8 cellular contexts compared by ENCODE assay signal in the genomic region with DNA sequence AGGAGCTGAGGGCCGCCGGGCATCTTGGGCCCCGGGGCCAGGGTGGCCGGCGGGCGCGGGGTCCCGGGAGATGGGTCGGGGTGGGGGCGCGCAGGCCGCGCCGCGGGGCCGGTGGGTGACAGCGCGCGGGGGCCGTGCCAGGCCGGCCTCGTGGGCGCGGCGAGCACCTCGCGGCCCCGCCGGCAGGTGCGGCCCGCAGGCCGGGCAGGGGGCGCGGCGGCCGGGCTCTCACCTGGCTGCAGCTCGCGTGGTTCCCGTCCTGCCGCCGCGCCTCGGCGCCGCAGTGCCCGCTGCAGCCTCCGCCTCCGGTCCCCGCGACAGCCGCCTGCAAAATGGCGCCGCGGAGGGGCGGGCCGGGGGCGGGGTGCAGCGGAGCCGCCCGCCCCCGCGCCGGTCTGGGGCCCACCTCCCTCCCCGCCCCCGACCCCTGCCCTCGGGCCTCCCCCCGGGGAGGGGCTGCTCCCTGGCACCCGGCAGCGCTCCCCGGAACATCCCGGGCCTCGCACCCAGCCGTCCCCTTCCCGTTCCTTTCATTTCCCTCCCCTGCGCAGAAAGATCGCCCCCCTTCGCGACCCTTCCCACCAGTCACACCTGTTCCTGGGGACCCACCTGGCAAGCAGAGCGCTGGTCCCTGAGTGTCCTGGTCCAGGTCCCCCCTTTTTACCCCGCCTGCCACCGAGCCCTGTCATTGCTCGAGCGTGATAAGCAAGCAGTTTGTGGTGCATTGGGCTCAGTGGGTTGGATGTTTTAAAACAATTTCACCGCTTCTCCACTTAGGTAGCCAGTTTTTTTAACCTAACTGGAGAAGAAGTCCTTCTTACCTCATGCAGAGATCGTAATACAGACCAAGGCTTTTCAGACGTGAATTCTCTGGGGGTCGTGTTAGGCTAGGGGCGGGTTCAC. TPM values are rescaled to one million over a fixed set of nuclear protein-coding genes. Genes with fewer than 3 reads are reported as not detected.
DNase-seq lines count a peak whose midpoint lies in the region; ATAC-seq and TF ChIP-seq lines count a peak whose summit lies in the region.

SLC23A2 (minus strand) TSS at position 337 of the 903 bp plus-strand sequence. CDS start 68,948 bp downstream, outside the sequence.

- peaks cover 6% of the 10 kb centered on the region for H3K36me3 Mint-ChIP-seq in activated naive CD8-positive, alpha-beta T cell treated with anti-CD3 and anti-CD28 coated beads, Interleukin-2, amount 50 U/mL, for 24 hours (ENCODE audit: low read depth)

- ATAC-seq in HG03139 (IDR thresholded peaks at IDR 0.05; ENCODE audit: unreplicated experiment) (peak; percentile 48), psoas muscle (peak; percentile 57 to 76 (median 66))
- ATAC-seq in activated naive CD8-positive, alpha-beta T cell treated with anti-CD3 and anti-CD28 coated beads, Interleukin-2, amount 50 U/mL, for 24 hours = peak; percentile 66

- CTCF ChIA-PET in SK-N-SH (lab: Yijun Ruan, JAX) = no interaction called here

- peak within 1 kb of the TSS; percentile 88 for H3K4me3 Mint-ChIP-seq in activated naive CD8-positive, alpha-beta T cell treated with anti-CD3 and anti-CD28 coated beads, Interleukin-2, amount 50 U/mL, for 24 hours

- H4K20me1 ChIP-seq in SK-N-SH (ENCODE audit: insufficient read depth) = no peaks in the 10 kb centered on the region

- peak within 1 kb of the TSS; percentile 99 for H3K4me2 ChIP-seq in SK-N-SH

- WGBS in SK-N-SH (ENCODE audit: low lambda C conversion rate) = 6% methylated on average over 34 of the region's 88 CpGs
- WGBS in psoas muscle, 3 donors = 1 to 5% (median 2%) methylated on average over 27 to 88 of the region's 88 CpGs

- H3K4me3 ChIP-seq in GM08714 (ENCODE audit: low read length) (peak within 1 kb of the TSS; percentile 75), SK-N-SH (ENCODE audit: low read depth in 2 of 2, low read length in 1 of 2) (peak within 1 kb of the TSS; percentile 70 to 80), left ventricle myocardium inferior (peak within 1 kb of the TSS; percentile 81), psoas muscle (peak within 1 kb of the TSS; percentile 90), vagina (peak within 1 kb of the TSS; percentile 67)

- POLR2A ChIA-PET in SK-N-SH (lab: Yijun Ruan, JAX) = no interaction called here

- H3K9me3 ChIP-seq in SK-N-SH = no peaks in the 10 kb centered on the region
- H3K9me3 ChIP-seq in left ventricle myocardium inferior (replicated peaks) = no peaks in the 10 kb centered on the region
- H3K9me3 ChIP-seq in psoas muscle = no peaks in the 10 kb centered on the region
- no peaks in the 10 kb centered on the region for H3K9me3 ChIP-seq in vagina

- intact Hi-C loops in left ventricle myocardium inferior (cut with micrococcal nuclease) = no loop called here
- intact Hi-C loops in psoas muscle (cut with DNase I) = no loop called here
- intact Hi-C loops in vagina (cut with DNase I) = no loop called here

- TF ChIP-seq EP300 in SK-N-SH (IDR thresholded peaks at IDR 0.05; ENCODE audit: borderline replicate concordance in 1 of 2, low read depth in 1 of 2, low read length in 1 of 2) = no peak

- peak within 1 kb of the TSS; percentile 70 for H3K27ac Mint-ChIP-seq in activated naive CD8-positive, alpha-beta T cell treated with anti-CD3 and anti-CD28 coated beads, Interleukin-2, amount 50 U/mL, for 24 hours

- H3K27me3 ChIP-seq in SK-N-SH (ENCODE audit: insufficient read depth) (no peaks in the 10 kb centered on the region), left ventricle myocardium inferior (ENCODE audit: low read depth) (no peaks in the 10 kb centered on the region), psoas muscle (ENCODE audit: insufficient read depth in 3 of 3, low read length in 2 of 3) (no peaks in the 10 kb centered on the region), vagina (no peaks in the 10 kb centered on the region)

- H3K4me1 ChIP-seq in SK-N-SH (ENCODE audit: control insufficient read depth in 1 of 2, insufficient read depth in 2 of 2, low read depth in 1 of 2, low read length in 1 of 2) (peaks cover 0 to 18% of the 10 kb centered on the region in 2 experiments; a peak in 2 of 4 replicates), left ventricle myocardium inferior (peaks cover 18% of the 10 kb centered on the region), psoas muscle (peaks cover 5% of the 10 kb centered on the region), vagina (peaks cover 16% of the 10 kb centered on the region)

- H3F3A ChIP-seq in SK-N-SH (replicated peaks; ENCODE audit: insufficient read depth) = no peaks in the 10 kb centered on the region

- H3K79me2 ChIP-seq in SK-N-SH (ENCODE audit: insufficient read depth) = peaks cover 38% of the 10 kb centered on the region

- TF ChIP-seq CTCF in SK-N-SH (IDR thresholded peaks at IDR 0.05) (no peak), left ventricle myocardium inferior (IDR thresholded peaks at IDR 0.05; ENCODE audit: borderline replicate concordance) (no peak), psoas muscle (IDR thresholded peaks at IDR 0.05) (no peak), vagina (IDR thresholded peaks at IDR 0.05) (no peak)

- H3K4me1 Mint-ChIP-seq in activated naive CD8-positive, alpha-beta T cell treated with anti-CD3 and anti-CD28 coated beads, Interleukin-2, amount 50 U/mL, for 24 hours = peaks cover 39% of the 10 kb centered on the region

- H2AFZ ChIP-seq in SK-N-SH (ENCODE audit: low read depth) = peak within 1 kb of the TSS; percentile 100

- H3K9me3 Mint-ChIP-seq in activated naive CD8-positive, alpha-beta T cell treated with anti-CD3 and anti-CD28 coated beads, Interleukin-2, amount 50 U/mL, for 24 hours = no peaks in the 10 kb centered on the region

- DNase-seq in SK-N-SH = peak; percentile 94
- peak; percentile 52 for DNase-seq in activated naive CD8-positive, alpha-beta T cell treated with anti-CD3 and anti-CD28 coated beads, Interleukin-2, amount 50 U/mL, for 24 hours
- DNase-seq in left ventricle myocardium inferior = peak; percentile 57
- peak; percentile 46 to 56 for DNase-seq in psoas muscle
- no peak for DNase-seq in vagina (ENCODE audit: extremely low spot score in 2 of 2)
- no peak for DNase-seq in foreskin melanocyte

- H3K27ac ChIP-seq in SK-N-SH (ENCODE audit: low read depth in 2 of 2, low read length in 1 of 2) (no peak within 1 kb of the TSS; a peak in 1 of 4 replicates), left ventricle myocardium inferior (replicated peaks) (no peak within 1 kb of the TSS), psoas muscle (peak within 1 kb of the TSS; percentile 2), vagina (peak within 1 kb of the TSS; percentile 24)

- no peak for TF ChIP-seq POLR2A in vagina (IDR thresholded peaks at IDR 0.05)

- H3K36me3 ChIP-seq in SK-N-SH (replicated peaks in 1 of 2; ENCODE audit: control insufficient read depth in 1 of 2, insufficient read depth in 2 of 2, low read length in 1 of 2) (no peaks in the 10 kb centered on the region), left ventricle myocardium inferior (no peaks in the 10 kb centered on the region), psoas muscle (ENCODE audit: insufficient read depth in 1 of 2, low read depth in 1 of 2) (no peaks in the 10 kb centered on the region), vagina (no peaks in the 10 kb centered on the region)

- H3K9me2 ChIP-seq in SK-N-SH = no peaks in the 10 kb centered on the region

- peaks cover 2% of the 10 kb centered on the region for H3K27me3 Mint-ChIP-seq in activated naive CD8-positive, alpha-beta T cell treated with anti-CD3 and anti-CD28 coated beads, Interleukin-2, amount 50 U/mL, for 24 hours

- peak within 1 kb of the TSS; percentile 62 for H3K9ac ChIP-seq in SK-N-SH

- no peak for TF ChIP-seq RAD21 in SK-N-SH (IDR thresholded peaks at IDR 0.05; ENCODE audit: low read length)

TF ChIP-seq in SK-N-SH, 30 proteins besides CTCF, POLR2A, EP300 and RAD21:
- TF ChIP-seq NFIC (IDR thresholded peaks at IDR 0.05; ENCODE audit: borderline replicate concordance) (no peak), MAX (IDR thresholded peaks at IDR 0.05; ENCODE audit: low read depth) (no peak), EZH2phosphoT487 (IDR thresholded peaks at IDR 0.05; ENCODE audit: borderline replicate concordance, low read depth) (no peak), YY1 (IDR thresholded peaks at IDR 0.05; ENCODE audit: low read depth) (peak; percentile 61; the same call in 1 of the 2 replicates)

RNA-seq across cellular contexts. Expression of gene SLC23A2, which starts in this region (rescaled TPM):
- 14.0 and 14.2 TPM in 2 replicates for polyA plus RNA-seq in SK-N-SH (2012; rRNA removed)
- polyA plus RNA-seq in SK-N-SH (2012; cell fraction: cytosol; rRNA removed) = 11.1 and 13.5 TPM in 2 replicates
- 21.5 and 25.3 TPM in 2 replicates for polyA plus RNA-seq in SK-N-SH (2012; cell fraction: nucleus; rRNA removed)
- total RNA-seq in left ventricle myocardium inferior = 6.3 TPM
- total RNA-seq in psoas muscle = 1 to 10 TPM; 3.4 to 4.9 (median 4.2) TPM
- polyA plus RNA-seq in psoas muscle = 1 to 10 TPM in 2 of 3 donors, under 1 TPM in 1; 0.87 to 1.4 (median 1.2) TPM
- 14.7 TPM for total RNA-seq in vagina

Comparison
In these comparisons a context has a peak if more than half of its experiments do, and no peak if none do; other contexts are left out.
1. DNase-seq: peak in SK-N-SH (single experiment), activated naive CD8-positive, alpha-beta T cell treated with anti-CD3 and anti-CD28 coated beads, Interleukin-2, amount 50 U/mL, for 24 hours (single experiment), left ventricle myocardium inferior (single experiment) and psoas muscle (2 of 2); none in vagina (0 of 2) and foreskin melanocyte (single experiment).
2. H3K27ac ChIP-seq: peak in psoas muscle (single experiment) and vagina (single experiment); none in SK-N-SH (0 of 2) and left ventricle myocardium inferior (single experiment).
3. Peak in every context shown above with its lines, with median percentiles within 50 percentile points of each other: H3K4me3 ChIP-seq and ATAC-seq.